In genomic region chr5:640461-641330, GRCh38 we compare ENCODE assay signal across 19 cellular contexts. TPM values are rescaled to one million over a fixed set of nuclear protein-coding genes. Genes with fewer than 3 reads are reported as not detected.
DNase-seq lines count a peak whose midpoint lies in the region; ATAC-seq and TF ChIP-seq lines count a peak whose summit lies in the region.
"Had no signal": no experiment of that assay in that cellular context is flagged by ENCODE, and none has a peak within 500 bp of the region (broad histone marks: within the 10 kb centered on the region; RNA-seq: fewer than 3 reads in every experiment).

No MANE protein-coding gene starts in this region.

- H3K27ac Mint-ChIP-seq in chondrocyte (ENCODE audit: unreplicated experiment) (no peak overlapping the region), memory B cell (peak overlapping the region; percentile 35)

- H3K36me3 Mint-ChIP-seq in chondrocyte (ENCODE audit: low read depth) (peaks cover 19% of the 10 kb centered on the region), memory B cell (peaks cover 44% of the 10 kb centered on the region)

- no peak overlapping the region for H3K27ac ChIP-seq in RWPE2 (ENCODE audit: poor library complexity, severe bottlenecking)
- H3K27ac ChIP-seq in suprapubic skin: no peak overlapping the region
- H3K27ac ChIP-seq in prostate gland: no peak overlapping the region
- H3K27ac ChIP-seq: C4-2B, KMS-11, SJCRH30 had no signal

- H3K9me3 Mint-ChIP-seq in chondrocyte (ENCODE audit: low read depth) (no peaks in the 10 kb centered on the region), memory B cell (no peaks in the 10 kb centered on the region)

- H3K36me3 ChIP-seq in RWPE2 (ENCODE audit: low read depth) (peaks cover 69% of the 10 kb centered on the region), suprapubic skin (peaks cover 80% of the 10 kb centered on the region), prostate gland (peaks cover under 1 to 2% of the 10 kb centered on the region in 2 donors)

- DNase-seq in RWPE2 (ENCODE audit: low spot score) (peak; percentile 71), chondrocyte (ENCODE audit: low spot score) (peak; percentile 94), memory B cell (ENCODE audit: low spot score in 2 of 2) (no peak), suprapubic skin (ENCODE audit: low spot score in 2 of 2) (peak; percentile 53 to 68), foreskin melanocyte (no peak), 8988T (no peak), prostate gland (ENCODE audit: low spot score) (no peak)
- DNase-seq: AML-193, DMS79, GOT3, MV-4-11, NCI-H1694 treated with DMSO at 0.1 percent for 48 hours, NCI-H510A, NCI-H82, OCI-M1, RPMI8226, SJCRH30 had no signal

- no peaks in the 10 kb centered on the region for H3K4me1 ChIP-seq in RWPE2 (ENCODE audit: insufficient read depth, poor library complexity, severe bottlenecking)
- no peaks in the 10 kb centered on the region for H3K4me1 ChIP-seq in suprapubic skin
- H3K4me1 ChIP-seq in prostate gland (replicated peaks): no peaks in the 10 kb centered on the region
- H3K4me1 ChIP-seq: SJCRH30 had no signal

- intact Hi-C loops in prostate gland (cut with DNase I): no loop called here

- H3K4me3 Mint-ChIP-seq in chondrocyte (ENCODE audit: unreplicated experiment) (no peak overlapping the region), memory B cell (no peak overlapping the region)

- no peak overlapping the region for H3K4me3 ChIP-seq in RWPE2 (ENCODE audit: severe bottlenecking)
- no peak overlapping the region for H3K4me3 ChIP-seq in suprapubic skin
- no peak overlapping the region for H3K4me3 ChIP-seq in prostate gland
- H3K4me3 ChIP-seq: SJCRH30 had no signal

- no peaks in the 10 kb centered on the region for H3K27me3 Mint-ChIP-seq in chondrocyte (ENCODE audit: low read depth)
- H3K27me3 Mint-ChIP-seq in memory B cell: no peaks in the 10 kb centered on the region

- WGBS in suprapubic skin: 88% methylated on average over 18 of the region's 35 CpGs
- 86% methylated on average over 30 of the region's 35 CpGs for WGBS in prostate gland

- TF ChIP-seq CTCF in RWPE2 (IDR thresholded peaks at IDR 0.05; ENCODE audit: poor library complexity, severe bottlenecking): no peak
- TF ChIP-seq CTCF in chondrocyte (IDR thresholded peaks at IDR 0.05): no peak
- no peak for TF ChIP-seq CTCF in suprapubic skin (IDR thresholded peaks at IDR 0.05)
- no peak for TF ChIP-seq CTCF in prostate gland (IDR thresholded peaks at IDR 0.05)

- H3K4me1 Mint-ChIP-seq in chondrocyte (ENCODE audit: low read depth) (peaks cover 8% of the 10 kb centered on the region), memory B cell (peaks cover 13% of the 10 kb centered on the region)

- H3K9me3 ChIP-seq in RWPE2 (ENCODE audit: severe bottlenecking) (no peaks in the 10 kb centered on the region), suprapubic skin (no peaks in the 10 kb centered on the region), prostate gland (no peaks in the 10 kb centered on the region)
- H3K9me3 ChIP-seq: SJCRH30 had no signal

- ATAC-seq in RWPE2 (ENCODE audit: low read depth): peak; percentile 12; the same call in 1 of the 3 replicates
- ATAC-seq in memory B cell (ENCODE audit: low read depth): no peak

- no peaks in the 10 kb centered on the region for H3K27me3 ChIP-seq in RWPE2 (ENCODE audit: insufficient read depth, poor library complexity, severe bottlenecking)
- no peaks in the 10 kb centered on the region for H3K27me3 ChIP-seq in suprapubic skin
- H3K27me3 ChIP-seq in prostate gland (replicated peaks; ENCODE audit: insufficient read depth): no peaks in the 10 kb centered on the region
- H3K27me3 ChIP-seq: SJCRH30 had no signal

- TF ChIP-seq EP300 in suprapubic skin (IDR thresholded peaks at IDR 0.05): no peak

- TF ChIP-seq POLR2A in suprapubic skin (IDR thresholded peaks at IDR 0.05) (no peak), prostate gland (IDR thresholded peaks at IDR 0.05) (no peak)

RNA-seq across cellular contexts. Expression of gene CEP72, which starts 28.6 kb away (rescaled TPM):
- total RNA-seq in chondrocyte: 2.7 to 4.5 TPM (median 3.3 TPM) in 3 replicates
- 10 to 100 TPM in 2 of 4 donors, 1 to 10 TPM in 2; 8.3 to 13.6 (median 10.9) TPM for total RNA-seq in suprapubic skin
- 10 to 100 TPM in 1 of 2 donors, 1 to 10 TPM in 1; 6.4 to 12.8 TPM for total RNA-seq in prostate gland

RNA-seq across cellular contexts. Expression of gene TPPP, which starts 52.5 kb away (rescaled TPM):
- total RNA-seq in chondrocyte (0.07 to 0.70 TPM (median 0.56 TPM) in 3 replicates), suprapubic skin (10 to 100 TPM; 10.5 to 22.2 (median 16.2) TPM), prostate gland (1 to 10 TPM; 2.3 to 6.9 TPM)

Comparison
In these comparisons a context has a peak if more than half of its experiments do, and no peak if none do; other contexts are left out.
1. DNase-seq: peak in RWPE2 (single experiment), chondrocyte (single experiment) and suprapubic skin (2 of 2); none in memory B cell (0 of 2), foreskin melanocyte (single experiment), 8988T (single experiment) and prostate gland (single experiment).